1 cellular context compared by ENCODE assay signal in the genomic region with DNA sequence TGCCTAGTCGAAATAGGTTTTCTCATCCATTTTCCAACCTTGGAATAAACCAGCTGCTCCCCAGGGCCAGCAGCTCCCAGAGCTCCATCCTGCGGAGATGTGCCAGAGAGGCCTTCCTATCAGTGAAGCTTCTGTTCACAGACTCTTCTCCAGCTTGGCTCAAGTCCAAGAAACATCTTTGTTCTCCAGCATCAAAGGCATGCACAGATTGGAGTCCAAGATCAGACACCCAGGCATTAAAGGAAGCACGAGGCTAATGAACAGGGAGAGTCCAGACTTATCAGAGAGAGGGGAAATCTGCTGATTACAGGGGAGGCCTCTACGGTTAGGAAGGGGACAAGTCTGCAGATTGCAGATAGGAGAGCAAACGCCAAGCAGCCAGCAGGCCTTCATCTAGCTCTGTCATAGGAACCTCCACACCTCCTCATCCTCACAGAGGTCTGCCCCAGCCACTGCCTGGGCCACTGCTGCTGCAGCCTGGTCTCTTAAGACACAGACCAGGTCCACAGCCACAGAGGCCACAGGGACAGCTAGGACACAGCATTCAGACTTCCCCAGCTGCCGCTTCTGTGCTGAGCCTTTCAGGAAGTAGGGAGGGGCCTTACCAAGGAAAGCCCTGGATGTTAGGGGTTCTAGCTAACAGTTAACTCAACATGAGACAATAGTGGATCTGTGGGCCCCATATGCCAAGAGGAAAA.
TF ChIP-seq lines count a peak whose summit lies in the region.

No MANE protein-coding gene starts in this region.

TF ChIP-seq in HepG2, 621 proteins besides CTCF, POLR2A, EP300 and RAD21:
- TF ChIP-seq CBX1 (IDR thresholded peaks at IDR 0.05; ENCODE audit: low read depth) (no peak), TCF7 (IDR thresholded peaks at IDR 0.05; ENCODE audit: low read depth) (0 out of 2 replicates have a peak, but pooled peaks have one; percentile 17)
TF ChIP-seq in HepG2: peak in this region for 1.
